Comparison of ENCODE assay signal across 35 cellular contexts in the genomic region with DNA sequence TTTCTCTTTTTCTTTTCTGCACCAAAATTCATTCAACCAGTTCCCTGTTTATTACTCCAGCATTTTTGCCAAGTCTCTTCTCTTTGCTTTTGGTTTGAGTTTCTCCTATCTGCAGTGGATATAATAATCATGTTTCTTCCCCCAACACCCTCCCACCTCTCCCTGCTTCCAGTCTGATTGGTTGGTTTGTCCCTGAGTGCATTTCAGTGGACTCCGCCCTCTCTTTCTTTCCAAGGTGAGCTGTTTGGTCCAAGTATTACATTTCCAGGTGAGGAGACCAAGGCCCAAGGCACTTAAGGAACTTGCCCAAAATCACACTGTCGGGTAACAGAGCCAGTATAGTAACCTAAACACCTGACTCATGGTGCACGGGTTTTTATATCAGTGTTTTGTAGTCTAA. TPM values are rescaled to one million over a fixed set of nuclear protein-coding genes. Genes with fewer than 3 reads are reported as not detected.
"Had no signal": no experiment of that assay in that cellular context is flagged by ENCODE, and none has a peak within 500 bp of the region (broad histone marks: within the 10 kb centered on the region; RNA-seq: fewer than 3 reads in every experiment).

No MANE protein-coding gene starts in this region.

- H3K36me3 Mint-ChIP-seq: natural killer cell treated with Interleukin-12 subunit alpha and Interleukin-12 subunit beta and Interleukin-15 and Interleukin-18, amount 100 ng/mL, for 72 hours had no signal

- H3K9me3 Mint-ChIP-seq: activated CD4-positive, alpha-beta memory T cell treated with anti-CD3 and anti-CD28 coated beads, Interleukin-2, amount 10 ng/mL, durations not matched to agents 7 days and 5 days; activated CD4-positive, alpha-beta T cell treated with anti-CD3 and anti-CD28 coated beads, Interleukin-2, amount 10 ng/mL, durations not matched to agents 7 days and 5 days; activated T-cell treated with anti-CD3 and anti-CD28 coated beads, Interleukin-2, amount 50 U/mL, for 4 hours; activated T-helper 17 cell treated with anti-CD3 and anti-CD28 coated beads, Interleukin-2, amount 50 U/mL, for 72 hours; central memory CD8-positive, alpha-beta T cell; dendritic cell treated with granulocyte-macrophage colony-stimulating factor and Interleukin-4, amounts not matched to agents 40 ng/mL and 50 ng/mL, for 4 days; endodermal cell; natural killer cell treated with Interleukin-12 subunit alpha and Interleukin-12 subunit beta and Interleukin-15 and Interleukin-18, amount 100 ng/mL, for 72 hours; stimulated activated naive CD8-positive, alpha-beta T cell treated with anti-CD3 and anti-CD28 coated beads, Interleukin-15, Interleukin-2, amounts not matched to agents 100 ng/mL and 50 ng/mL, for 24 hours; T-helper 1 cell treated with Interleukin-12 subunit alpha and Interleukin-12 subunit beta and Interleukin-4 antibody, amounts not matched to agents 30 μg/mL and 1 μg/mL, for 36 hours had no signal

- H3K36me3 ChIP-seq: left lung, lower lobe of right lung, thoracic aorta had no signal

- H3K4me1 Mint-ChIP-seq: activated CD4-positive, alpha-beta memory T cell treated with anti-CD3 and anti-CD28 coated beads, Interleukin-2, amount 10 ng/mL, durations not matched to agents 7 days and 5 days; activated T-helper 17 cell treated with anti-CD3 and anti-CD28 coated beads, Interleukin-2, amount 50 U/mL, for 72 hours; central memory CD8-positive, alpha-beta T cell had no signal

- ATAC-seq: activated T-cell treated with anti-CD3 and anti-CD28 coated beads, Interleukin-2, amount 50 U/mL, for 4 hours; activated T-helper 17 cell treated with anti-CD3 and anti-CD28 coated beads, Interleukin-2, amount 50 U/mL, for 72 hours; esophagus mucosa; left lung; lower lobe of right lung; natural killer cell treated with Interleukin-12 subunit alpha and Interleukin-12 subunit beta and Interleukin-15 and Interleukin-18, amount 100 ng/mL, for 72 hours; sciatic nerve had no signal

- H3K4me3 ChIP-seq: left lung, lower lobe of right lung, skin epidermis, thoracic aorta had no signal

- FAIRE-seq: astrocyte, TTC549, urothelium cell line had no signal

- H3K27ac ChIP-seq: left lung, lower lobe of right lung, skin epidermis, thoracic aorta, VCaP had no signal

- H3K4me1 ChIP-seq: lower lobe of right lung had no signal

- H3K4me3 Mint-ChIP-seq: activated CD4-positive, alpha-beta memory T cell treated with anti-CD3 and anti-CD28 coated beads, Interleukin-2, amount 10 ng/mL, durations not matched to agents 7 days and 5 days; activated CD4-positive, alpha-beta T cell treated with anti-CD3 and anti-CD28 coated beads, Interleukin-2, amount 10 ng/mL, durations not matched to agents 7 days and 5 days; activated T-cell treated with anti-CD3 and anti-CD28 coated beads, Interleukin-2, amount 50 U/mL, for 4 hours; activated T-helper 17 cell treated with anti-CD3 and anti-CD28 coated beads, Interleukin-2, amount 50 U/mL, for 72 hours; central memory CD8-positive, alpha-beta T cell; dendritic cell treated with granulocyte-macrophage colony-stimulating factor and Interleukin-4, amounts not matched to agents 40 ng/mL and 50 ng/mL, for 4 days; endodermal cell; natural killer cell treated with Interleukin-12 subunit alpha and Interleukin-12 subunit beta and Interleukin-15 and Interleukin-18, amount 100 ng/mL, for 72 hours; stimulated activated naive CD8-positive, alpha-beta T cell treated with anti-CD3 and anti-CD28 coated beads, Interleukin-15, Interleukin-2, amounts not matched to agents 100 ng/mL and 50 ng/mL, for 24 hours; T-helper 1 cell treated with Interleukin-12 subunit alpha and Interleukin-12 subunit beta and Interleukin-4 antibody, amounts not matched to agents 30 μg/mL and 1 μg/mL, for 36 hours had no signal

- DNase-seq: activated CD4-positive, alpha-beta memory T cell treated with anti-CD3 and anti-CD28 coated beads, Interleukin-2, amount 10 ng/mL, durations not matched to agents 7 days and 5 days; activated CD4-positive, alpha-beta T cell treated with anti-CD3 and anti-CD28 coated beads, Interleukin-2, amount 10 ng/mL, durations not matched to agents 7 days and 5 days; activated CD4-positive, CD25-positive, alpha-beta regulatory T cell treated with anti-CD3 and anti-CD28 coated beads, Interleukin-2, amount 50 U/mL, for 72 hours; activated gamma-delta T cell treated with Interleukin-2 at 50 U/mL for 16 hours; activated naive CD4-positive, alpha-beta T cell treated with anti-CD3 and anti-CD28 coated beads, Interleukin-2, amount 50 U/mL, for 16 hours; activated T-cell treated with anti-CD3 and anti-CD28 coated beads, Interleukin-2, amount 50 U/mL, for 4 hours; amniotic stem cell; endodermal cell; foreskin fibroblast; head of caudate nucleus; hypothalamus; kidney glomerular epithelial cell; left lung; lower lobe of right lung; mesendoderm; retina; stimulated activated CD4-positive, alpha-beta T cell treated with anti-CD3 and anti-CD28 coated beads, Interleukin-12 subunit alpha, Interleukin-12 subunit beta, amount 100 ng/mL, for 4 hours; stimulated activated CD4-positive, alpha-beta T cell treated with anti-CD3 and anti-CD28 coated beads, Interleukin-4, amount 100 ng/mL, for 1 hour; T-helper 9 cell; trophoblast cell had no signal

- H3K9me3 ChIP-seq: left lung, lower lobe of right lung, thoracic aorta had no signal

- H3K27ac Mint-ChIP-seq: activated CD4-positive, alpha-beta memory T cell treated with anti-CD3 and anti-CD28 coated beads, Interleukin-2, amount 10 ng/mL, durations not matched to agents 7 days and 5 days; activated CD4-positive, alpha-beta T cell treated with anti-CD3 and anti-CD28 coated beads, Interleukin-2, amount 10 ng/mL, durations not matched to agents 7 days and 5 days; activated T-helper 17 cell treated with anti-CD3 and anti-CD28 coated beads, Interleukin-2, amount 50 U/mL, for 72 hours; dendritic cell treated with granulocyte-macrophage colony-stimulating factor and Interleukin-4, amounts not matched to agents 40 ng/mL and 50 ng/mL, for 4 days; endodermal cell; natural killer cell treated with Interleukin-12 subunit alpha and Interleukin-12 subunit beta and Interleukin-15 and Interleukin-18, amount 100 ng/mL, for 72 hours; progenitor cell of endocrine pancreas; stimulated activated naive CD8-positive, alpha-beta T cell treated with anti-CD3 and anti-CD28 coated beads, Interleukin-15, Interleukin-2, amounts not matched to agents 100 ng/mL and 50 ng/mL, for 24 hours; T-helper 1 cell treated with Interleukin-12 subunit alpha and Interleukin-12 subunit beta and Interleukin-4 antibody, amounts not matched to agents 30 μg/mL and 1 μg/mL, for 36 hours had no signal

RNA-seq across cellular contexts. Expression of gene MRO, which starts 17.7 kb away (rescaled TPM):
- total RNA-seq: activated CD4-positive, alpha-beta memory T cell treated with anti-CD3 and anti-CD28 coated beads, Interleukin-2, amount 10 ng/mL, durations not matched to agents 7 days and 5 days; activated CD4-positive, alpha-beta T cell treated with anti-CD3 and anti-CD28 coated beads, Interleukin-2, amount 10 ng/mL, durations not matched to agents 7 days and 5 days; activated T-cell treated with anti-CD3 and anti-CD28 coated beads, Interleukin-2, amount 50 U/mL, for 4 hours; activated T-helper 17 cell treated with anti-CD3 and anti-CD28 coated beads, Interleukin-2, amount 50 U/mL, for 72 hours; esophagus mucosa; natural killer cell treated with Interleukin-12 subunit alpha and Interleukin-12 subunit beta and Interleukin-15 and Interleukin-18, amount 100 ng/mL, for 72 hours; progenitor cell of endocrine pancreas had no signal
